ENCODE assay signal across 8 cellular contexts in genomic region chr19:19597809-19598306, GRCh38.
DNase-seq lines count a peak whose midpoint lies in the region; ATAC-seq lines count a peak whose summit lies in the region.

No MANE protein-coding gene starts in this region.

- DNase-seq in GM19240 (ENCODE audit: insufficient read length, low spot score) = peak; percentile 30
- peak; percentile 57 for DNase-seq in activated T-cell treated with anti-CD3 and anti-CD28 coated beads for 24 hours (ENCODE audit: low read depth)
- peak; percentile 72 for DNase-seq in stimulated activated CD4-positive, alpha-beta T cell treated with anti-CD3 and anti-CD28 coated beads, Interleukin-4, amount 100 ng/mL, for 24 hours
- no peak for DNase-seq in NCI-H2107 (lab: John Stamatoyannopoulos, UW)
- DNase-seq in cortex of kidney (lab: John Stamatoyannopoulos, UW) = no peak
- DNase-seq in GM19238 (ENCODE audit: insufficient read length, low spot score) = no peak
- no peak for DNase-seq in iPS-NIHi7 (ENCODE audit: extremely low spot score)

- ATAC-seq in HG03196 (IDR thresholded peaks at IDR 0.05; ENCODE audit: unreplicated experiment) = peak; percentile 66

Comparison
In these comparisons a context has a peak if more than half of its experiments do, and no peak if none do; other contexts are left out.
1. DNase-seq: peak in GM19240 (single experiment), activated T-cell treated with anti-CD3 and anti-CD28 coated beads for 24 hours (single experiment) and stimulated activated CD4-positive, alpha-beta T cell treated with anti-CD3 and anti-CD28 coated beads, Interleukin-4, amount 100 ng/mL, for 24 hours (single experiment); none in NCI-H2107 (single experiment), cortex of kidney (single experiment), GM19238 (single experiment) and iPS-NIHi7 (single experiment).